15 cellular contexts compared by ENCODE assay signal in the genomic region with DNA sequence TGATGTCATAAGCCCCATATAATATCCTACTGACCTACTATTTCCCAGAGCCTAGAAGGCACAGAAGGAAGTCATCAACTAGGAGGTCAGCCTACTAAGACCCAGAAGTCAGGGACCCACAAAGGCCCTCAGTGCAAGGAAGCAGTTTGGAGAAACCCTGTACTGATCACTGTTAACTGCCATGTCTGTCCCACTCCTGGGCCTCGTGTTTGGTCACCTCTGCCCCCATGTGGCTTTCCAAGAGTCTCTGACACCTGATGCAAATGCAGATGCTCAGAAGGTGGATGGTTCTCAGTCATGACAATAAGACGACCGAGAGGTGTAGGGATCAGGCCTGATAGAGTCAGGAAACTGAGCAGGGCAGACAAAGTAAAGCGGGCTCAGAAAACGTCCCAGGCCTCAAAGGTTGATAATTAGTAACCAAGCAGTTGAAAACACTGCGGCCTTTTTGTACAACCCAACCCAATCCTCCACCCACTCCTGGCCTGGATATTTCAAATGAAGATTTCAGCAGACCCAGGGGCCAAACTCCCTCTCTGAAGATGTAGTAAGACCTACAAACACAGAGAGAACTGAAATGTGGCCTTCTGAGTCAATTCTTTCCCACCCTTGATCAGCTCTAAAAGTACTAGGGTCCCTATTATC.
"Had no signal": no experiment of that assay in that cellular context is flagged by ENCODE, and none has a peak within 500 bp of the region (broad histone marks: within the 10 kb centered on the region; RNA-seq: fewer than 3 reads in every experiment).

No MANE protein-coding gene starts in this region.

- H3K4me1 ChIP-seq: SJSA1 had no signal

- H3K4me3 ChIP-seq: ascending aorta, heart right ventricle, mucosa of descending colon, SJSA1, upper lobe of right lung had no signal

- H3K36me3 ChIP-seq: ascending aorta, brain microvascular endothelial cell, upper lobe of right lung had no signal

- ATAC-seq: activated CD8-positive, alpha-beta T cell treated with anti-CD3 and anti-CD28 coated beads, Interleukin-2, amount 10 ng/mL, durations not matched to agents 7 days and 5 days; heart right ventricle; mucosa of descending colon; upper lobe of right lung had no signal

- H3K27me3 ChIP-seq: ascending aorta, brain microvascular endothelial cell, heart right ventricle, SJSA1, upper lobe of right lung had no signal

- H3K27ac ChIP-seq: ascending aorta, brain microvascular endothelial cell, epithelial cell of prostate, SJSA1 had no signal

- H3K9me3 ChIP-seq: ascending aorta, heart right ventricle, mucosa of descending colon, SJSA1, upper lobe of right lung had no signal

- DNase-seq: activated CD4-positive, alpha-beta T cell treated with anti-CD3 and anti-CD28 coated beads, Interleukin-2, amount 10 ng/mL, durations not matched to agents 7 days and 5 days; activated CD8-positive, alpha-beta T cell treated with anti-CD3 and anti-CD28 coated beads, Interleukin-2, amount 10 ng/mL, durations not matched to agents 7 days and 5 days; activated gamma-delta T cell treated with Interleukin-2 at 50 U/mL for 16 hours; brain microvascular endothelial cell; central memory CD4-positive, alpha-beta T cell; heart right ventricle; mucosa of descending colon; naive B cell; stimulated activated CD4-positive, alpha-beta T cell treated with anti-CD3 and anti-CD28 coated beads, Interleukin-4, amount 100 ng/mL, for 24 hours; stimulated activated naive CD4-positive, alpha-beta T cell treated with Interleukin-2 at 50 U/mL for 16 hours; T-helper 9 cell; upper lobe of right lung had no signal
